Comparison of ENCODE assay signal across 28 cellular contexts in genomic region chr6:14696367-14696766, GRCh38.
DNase-seq lines count a peak whose midpoint lies in the region; ATAC-seq and TF ChIP-seq lines count a peak whose summit lies in the region.
"Had no signal": no experiment of that assay in that cellular context is flagged by ENCODE, and none has a peak within 500 bp of the region (broad histone marks: within the 10 kb centered on the region; RNA-seq: fewer than 3 reads in every experiment).

No MANE protein-coding gene starts in this region.

- dilution Hi-C loops in IMR-90 (cut with HindIII; ENCODE audit: low sequenced_read_pairs, unreplicated experiment): no loop called here

- no peak overlapping the region for H2AK9ac ChIP-seq in IMR-90 (replicated peaks; ENCODE audit: low read depth, low read length, poor library complexity)

- H4K20me1 ChIP-seq in HCT116 (ENCODE audit: insufficient read depth): no peaks in the 10 kb centered on the region
- no peaks in the 10 kb centered on the region for H4K20me1 ChIP-seq in IMR-90 (ENCODE audit: insufficient read depth, low read length)
- H4K20me1 ChIP-seq: BLaER1; BLaER1 treated with 17β-estradiol and CSF1 and Interleukin-3, amounts not matched to agents 10 nM and 100 nM had no signal

- no peak overlapping the region for H4K8ac ChIP-seq in IMR-90 (ENCODE audit: low read depth in 2 of 2, low read length in 2 of 2)

- H3K27ac ChIP-seq in HCT116 (ENCODE audit: low read depth, low read length) (no peak overlapping the region), IMR-90 (ENCODE audit: insufficient read depth, low read length) (no peak overlapping the region)
- H3K27ac ChIP-seq: 22Rv1; A549; BLaER1; BLaER1 treated with 17β-estradiol and CSF1 and Interleukin-3, amounts not matched to agents 10 nM and 100 nM; C4-2B had no signal

- H4K91ac ChIP-seq in IMR-90 (ENCODE audit: insufficient read depth, low read depth, low read length): no peak overlapping the region

- H2AFZ ChIP-seq in HCT116 (ENCODE audit: low read depth, low read length, poor library complexity, severe bottlenecking) (peak overlapping the region; percentile 95), IMR-90 (replicated peaks; ENCODE audit: low read length, poor library complexity) (no peak overlapping the region)

- TF ChIP-seq CTCF in HCT116 (IDR thresholded peaks at IDR 0.05 in 2 of 3, conservative IDR thresholded peaks at IDR 0.05 in 1 of 3; ENCODE audit: borderline replicate concordance in 1 of 3, insufficient read depth in 1 of 3, low read depth in 2 of 3, low read length in 2 of 3) (no peak), IMR-90 (conservative IDR thresholded peaks at IDR 0.05; ENCODE audit: low read depth, low read length) (no peak)

- H3K23ac ChIP-seq in IMR-90 (ENCODE audit: low read depth, low read length): no peak overlapping the region

- TF ChIP-seq POLR2A in HCT116 (IDR thresholded peaks at IDR 0.05; ENCODE audit: borderline replicate concordance, extremely low read depth, insufficient read depth, insufficient read length) (no peak), IMR-90 (IDR thresholded peaks at IDR 0.05; ENCODE audit: low read depth, low read length) (no peak)

- no peak overlapping the region for H3K4ac ChIP-seq in IMR-90 (ENCODE audit: low read depth, low read length)

- peaks cover 4% of the 10 kb centered on the region; the same call in 1 of the 2 replicates for H3K9me1 ChIP-seq in IMR-90 (ENCODE audit: insufficient read depth, low read length)

- H3K4me3 ChIP-seq in HCT116 (replicated peaks in 1 of 2; ENCODE audit: low read depth in 1 of 2, low read length in 2 of 2) (no peak overlapping the region), IMR-90 (ENCODE audit: insufficient read depth, low read depth, low read length) (no peak overlapping the region)
- H3K4me3 ChIP-seq: A549; BLaER1; BLaER1 treated with 17β-estradiol and CSF1 and Interleukin-3, amounts not matched to agents 10 nM and 100 nM had no signal

- no peak overlapping the region for H3K56ac ChIP-seq in IMR-90 (ENCODE audit: extremely low read depth, insufficient read depth, low read length)

- peak overlapping the region; percentile 25; the same call in 1 of the 2 replicates for H2BK120ac ChIP-seq in IMR-90 (ENCODE audit: low read depth, low read length)

- intact Hi-C loops in HCT116 (cut with micrococcal nuclease): no loop called here
- intact Hi-C loops in IMR-90 (cut with micrococcal nuclease): no loop called here

- H2AK5ac ChIP-seq in IMR-90 (ENCODE audit: low read depth, low read length): no peak overlapping the region

- TF ChIP-seq RAD21 in HCT116 (IDR thresholded peaks at IDR 0.05; ENCODE audit: low read depth) (no peak), IMR-90 (IDR thresholded peaks at IDR 0.05; ENCODE audit: low read length) (no peak)

- H3K9me3 ChIP-seq in HCT116 (ENCODE audit: control insufficient read depth in 1 of 2, insufficient read depth in 1 of 2, low read depth in 1 of 2, low read length in 2 of 2) (no peaks in the 10 kb centered on the region; a peak in 1 of 4 replicates), IMR-90 (ENCODE audit: control insufficient read depth, insufficient read depth, low read length) (0 out of 2 replicates have a peak, but pooled peaks cover 2% of the 10 kb centered on the region)
- H3K9me3 ChIP-seq: A549, BE2C, Caco-2 had no signal

- peak overlapping the region; percentile 37; the same call in 1 of the 2 replicates for H3K18ac ChIP-seq in IMR-90 (ENCODE audit: low read depth, low read length)

- 0 out of 2 replicates have a peak overlapping the region, but pooled peaks have one; percentile 17 for H3K14ac ChIP-seq in IMR-90 (replicated peaks; ENCODE audit: low read depth, low read length)

- H3K9me2 ChIP-seq in HCT116 (ENCODE audit: insufficient read depth): no peaks in the 10 kb centered on the region

- CTCF ChIA-PET in HCT116 (lab: Charles Lee) (no interaction called here), IMR-90 (lab: Yijun Ruan, JAX) (no interaction called here)

- H3K79me1 ChIP-seq in IMR-90 (ENCODE audit: low read depth in 1 of 2, low read length in 2 of 2): no peaks in the 10 kb centered on the region

- no peak overlapping the region for H3K4me2 ChIP-seq in HCT116 (ENCODE audit: low read length)
- peak overlapping the region; percentile 65; the same call in 1 of the 2 replicates for H3K4me2 ChIP-seq in IMR-90 (ENCODE audit: low read depth, low read length)
- H3K4me2 ChIP-seq: A549; BLaER1; BLaER1 treated with 17β-estradiol and CSF1 and Interleukin-3, amounts not matched to agents 10 nM and 100 nM had no signal

- RAD21 ChIA-PET in HCT116 (lab: Charles Lee; ENCODE audit: low non-redundant PET in 1 of 2, low total read pairs in 2 of 2, uncharacterized antibody in 2 of 2, unreplicated experiment in 2 of 2): no interaction called here

- POLR2A ChIA-PET in HCT116 (lab: Charles Lee) (no interaction called here), IMR-90 (lab: Charles Lee; ENCODE audit: unreplicated experiment) (no interaction called here)

- no peak overlapping the region for H2BK15ac ChIP-seq in IMR-90 (ENCODE audit: low read depth, low read length)

- in situ Hi-C loops in IMR-90 (cut with MboI; ENCODE audit: low sequenced_read_pairs): no loop called here

- H3K36me3 ChIP-seq in HCT116 (ENCODE audit: control insufficient read depth in 1 of 2, insufficient read depth in 2 of 2, low read length in 2 of 2) (no peaks in the 10 kb centered on the region), IMR-90 (ENCODE audit: control insufficient read depth, insufficient read depth, low read length) (no peaks in the 10 kb centered on the region)
- H3K36me3 ChIP-seq: BE2C; BLaER1; BLaER1 treated with 17β-estradiol and CSF1 and Interleukin-3, amounts not matched to agents 10 nM and 100 nM had no signal

- H3K4me1 ChIP-seq in HCT116 (ENCODE audit: control insufficient read depth in 1 of 2, insufficient read depth in 2 of 2, low read length in 2 of 2) (peaks cover 3 to 20% of the 10 kb centered on the region in 2 experiments; a peak in 3 of 4 replicates), IMR-90 (ENCODE audit: control insufficient read depth, insufficient read depth, low read length) (peaks cover 3% of the 10 kb centered on the region; the same call in 1 of the 2 replicates)
- H3K4me1 ChIP-seq: A549, BLaER1, Caco-2 had no signal

- DNase-seq in HCT116 (ENCODE audit: low read depth, low spot score) (no peak), IMR-90 (peak; percentile 79), NCI-H1105 (lab: John Stamatoyannopoulos, UW) (no peak)
- no peak for DNase-seq in stimulated activated CD4-positive, alpha-beta T cell treated with anti-CD3 and anti-CD28 coated beads, Interleukin-12 subunit alpha, Interleukin-12 subunit beta, amount 100 ng/mL, for 4 hours
- DNase-seq: 8988T; ACHN; AML-193; Caco-2; Calu3; CD4-positive, alpha-beta memory T cell; CD4-positive, alpha-beta T cell; CD4-positive, CD25-positive, alpha-beta regulatory T cell; CD8-positive, alpha-beta memory T cell; CD8-positive, alpha-beta T cell; COR-L47; DMS 273 treated with DMSO at 0.1 percent for 48 hours; DMS153; DMS53; DMS79; DMS79 treated with DMSO at 0.1 percent for 48 hours; DND-41; EL had no signal

- no peak overlapping the region for H3K9ac ChIP-seq in HCT116 (ENCODE audit: low read length)
- H3K9ac ChIP-seq in IMR-90 (ENCODE audit: low read depth, low read length): no peak overlapping the region
- H3K9ac ChIP-seq: BLaER1; BLaER1 treated with 17β-estradiol and CSF1 and Interleukin-3, amounts not matched to agents 10 nM and 100 nM had no signal

- H2BK20ac ChIP-seq in IMR-90 (ENCODE audit: low read depth, low read length): 0 out of 2 replicates have a peak overlapping the region, but pooled peaks have one; percentile 3

- WGBS in IMR-90 (ENCODE audit: extremely low coverage in 2 of 2, insufficient read length in 1 of 2), 2 experiments: no CpG with 5 or more reads among the region's 4 CpGs

- H2BK5ac ChIP-seq in IMR-90 (ENCODE audit: low read depth, low read length, poor library complexity, severe bottlenecking): peak overlapping the region; percentile 76

- H3K27me3 ChIP-seq in HCT116 (ENCODE audit: insufficient read depth, low read length) (no peaks in the 10 kb centered on the region), IMR-90 (ENCODE audit: control insufficient read depth, insufficient read depth, low read length) (no peaks in the 10 kb centered on the region)
- H3K27me3 ChIP-seq: BE2C; BLaER1; BLaER1 treated with 17β-estradiol and CSF1 and Interleukin-3, amounts not matched to agents 10 nM and 100 nM had no signal

- no peaks in the 10 kb centered on the region for H3K79me2 ChIP-seq in HCT116 (ENCODE audit: insufficient read depth, low read length)

- no peak overlapping the region for H4K5ac ChIP-seq in IMR-90 (ENCODE audit: low read depth, low read length)

- no peak for ATAC-seq in HCT116
- ATAC-seq in IMR-90 (ENCODE audit: low read depth): peak; percentile 68
- ATAC-seq: A549; CD8-positive, alpha-beta T cell had no signal

- BruUV-seq in HCT116 (replicated peaks; lab: Mats Ljungman, UMichigan) (no TSS peak), IMR-90 (replicated peaks; lab: Mats Ljungman, UMichigan) (no TSS peak)

TF ChIP-seq in HCT116, 20 proteins besides CTCF, POLR2A, EP300 and RAD21 (continues in another document):
- TF ChIP-seq CBX3 (IDR thresholded peaks at IDR 0.05; ENCODE audit: low read depth) (no peak), CEBPB (IDR thresholded peaks at IDR 0.05; ENCODE audit: low read depth) (no peak), ZNF274 (IDR thresholded peaks at IDR 0.05; ENCODE audit: low read depth, low read length) (no peak), TCF7L2 (IDR thresholded peaks at IDR 0.05; ENCODE audit: borderline replicate concordance, extremely low read depth, insufficient read depth, insufficient read length) (no peak)

TF ChIP-seq in IMR-90, 13 proteins besides CTCF, POLR2A, EP300 and RAD21:
- peak; percentile 71 for TF ChIP-seq USF2 (IDR thresholded peaks at IDR 0.05; ENCODE audit: low read depth, low read length)
- 0 out of 2 replicates have a peak, but pooled peaks have one; percentile 40 for TF ChIP-seq BHLHE40 (IDR thresholded peaks at IDR 0.05; ENCODE audit: low read depth, low read length)
- no peak for TF ChIP-seq SMC3 (IDR thresholded peaks at IDR 0.05; ENCODE audit: low read depth, low read length)
